ENCODE assay signal across 9 cellular contexts in the genomic region with DNA sequence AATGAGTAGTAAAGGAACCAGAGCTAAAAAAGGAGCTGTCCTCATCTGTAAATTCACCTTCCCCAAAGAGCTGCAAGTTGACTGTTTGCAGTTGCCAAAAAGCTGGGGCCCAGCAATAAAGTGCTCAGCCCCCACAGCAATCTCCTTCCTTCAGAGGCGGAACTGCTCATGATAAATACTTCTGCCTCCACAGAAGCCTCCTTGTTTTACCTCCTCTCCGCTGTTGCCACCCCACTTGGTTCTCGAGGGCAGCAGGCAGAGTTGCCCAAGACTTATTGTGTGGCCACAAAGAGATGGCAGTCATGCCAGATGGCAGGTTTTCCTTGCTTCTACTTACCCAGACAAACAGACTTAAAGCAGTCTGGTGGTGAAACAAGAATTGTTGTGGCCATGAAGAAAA.
DNase-seq lines count a peak whose midpoint lies in the region; ATAC-seq, FAIRE-seq and TF ChIP-seq lines count a peak whose summit lies in the region.
"Had no signal": no experiment of that assay in that cellular context is flagged by ENCODE, and none has a peak within 500 bp of the region (broad histone marks: within the 10 kb centered on the region; RNA-seq: fewer than 3 reads in every experiment).

No MANE protein-coding gene starts in this region.

- H3K79me1 ChIP-seq in H1 (ENCODE audit: low read depth, low read length): 0 out of 2 replicates have a peak, but pooled peaks cover 4% of the 10 kb centered on the region

- H4K91ac ChIP-seq in H1 (replicated peaks; ENCODE audit: insufficient read length, low read length): no peak overlapping the region

- H3K79me2 ChIP-seq in H1 (ENCODE audit: control insufficient read depth in 1 of 2, insufficient read depth in 2 of 2, low read length in 2 of 2): peaks cover 3 to 12% of the 10 kb centered on the region in 2 experiments; a peak in 2 of 4 replicates

- H3K36me3 ChIP-seq in H1 (ENCODE audit: control insufficient read depth in 2 of 4, insufficient read depth in 4 of 4, low read length in 3 of 4): no peaks in the 10 kb centered on the region
- no peaks in the 10 kb centered on the region for H3K36me3 ChIP-seq in right atrium auricular region

- no peak overlapping the region for H2BK5ac ChIP-seq in H1 (ENCODE audit: low read depth, low read length)

- no peak overlapping the region for H3K9ac ChIP-seq in H1 (replicated peaks in 1 of 4; ENCODE audit: extremely low read depth in 1 of 4, low read depth in 3 of 4, low read length in 3 of 4)
- H3K9ac ChIP-seq: SK-N-SH had no signal

- TF ChIP-seq CTCF in H1 (IDR thresholded peaks at IDR 0.05; ENCODE audit: control extremely low read depth in 1 of 3, insufficient read depth in 1 of 3, low read depth in 1 of 3, low read length in 3 of 3) (no peak), right atrium auricular region (IDR thresholded peaks at IDR 0.05) (no peak)

- no peak overlapping the region for H3K23ac ChIP-seq in H1 (ENCODE audit: insufficient read length)

- no peak overlapping the region for H2AFZ ChIP-seq in H1 (ENCODE audit: low read length)

- 0 out of 2 replicates have a peak overlapping the region, but pooled peaks have one; percentile 62 for H4K8ac ChIP-seq in H1 (ENCODE audit: extremely low read depth, insufficient read depth, low read length)

- no peak overlapping the region for H4K5ac ChIP-seq in H1 (ENCODE audit: insufficient read length, low read depth, low read length)

- H2BK15ac ChIP-seq in H1 (ENCODE audit: low read length): peak overlapping the region; percentile 21; the same call in 1 of the 2 replicates

- no peak for TF ChIP-seq RAD21 in H1 (IDR thresholded peaks at IDR 0.05 in 1 of 2, conservative IDR thresholded peaks at IDR 0.05 in 1 of 2; ENCODE audit: low read depth in 2 of 2, low read length in 2 of 2)

- H3K27ac ChIP-seq in H1 (ENCODE audit: low read depth, low read length): no peak overlapping the region
- H3K27ac ChIP-seq in right atrium auricular region: no peak overlapping the region

- H3K18ac ChIP-seq in H1 (ENCODE audit: extremely low read depth, low read length): no peak overlapping the region

- no peaks in the 10 kb centered on the region for H4K20me1 ChIP-seq in H1 (replicated peaks in 1 of 2; ENCODE audit: control insufficient read depth in 1 of 2, insufficient read depth in 2 of 2, low read length in 2 of 2)

- no peak for FAIRE-seq in H1 (lab: Jason Lieb, UNC)

- CTCF ChIA-PET in H1 (lab: Charles Lee; ENCODE audit: partially characterized antibody): interaction anchor here (0.9 to 2.3 kb wide), 2 partner anchors 23 to 26 kb away, joined by 3 to 8 read pairs; no protein-coding TSS in a partner anchor

- H3K23me2 ChIP-seq in H1 (ENCODE audit: low read depth, low read length): no peaks in the 10 kb centered on the region

- WGBS in H1 (ENCODE audit: extremely low coverage in 1 of 2, insufficient coverage in 1 of 2, insufficient read length in 1 of 2, insufficient replicate concordance in 2 of 2, low coverage in 1 of 2, low lambda C conversion rate in 2 of 2, missing lambda C conversion rate in 1 of 2), 2 experiments: 78% methylated on average over 3 of the region's 3 CpGs; no CpG with 5 or more reads in 1 of the 2 experiments

- H3K9me3 ChIP-seq in H1 (ENCODE audit: insufficient read depth in 2 of 2, low read depth in 1 of 2, low read length in 1 of 2) (no peaks in the 10 kb centered on the region), right atrium auricular region (no peaks in the 10 kb centered on the region)
- H3K9me3 ChIP-seq: SK-N-SH had no signal

- H2BK12ac ChIP-seq in H1 (ENCODE audit: low read depth, low read length): no peak overlapping the region

- no peak overlapping the region for H2BK120ac ChIP-seq in H1 (replicated peaks; ENCODE audit: low read depth, low read length)

- peak overlapping the region; percentile 22 to 29; a peak in 2 of 4 replicates for H3K4me2 ChIP-seq in H1 (ENCODE audit: insufficient read depth in 1 of 2, low read depth in 2 of 2, low read length in 2 of 2)
- H3K4me2 ChIP-seq: SK-N-SH had no signal

- H3K4me3 ChIP-seq in H1 (ENCODE audit: extremely low read depth in 1 of 4, insufficient read depth in 2 of 4, low read depth in 3 of 4, low read length in 4 of 4) (peak overlapping the region in 1 of 4 experiments; percentile 4; a peak in 1 of 8 replicates), skeletal muscle cell (ENCODE audit: low read depth, low read length) (peak overlapping the region; percentile 14), right atrium auricular region (no peak overlapping the region)

- no peaks in the 10 kb centered on the region for H3K27me3 ChIP-seq in H1 (replicated peaks in 1 of 4; ENCODE audit: control insufficient read depth in 3 of 4, extremely low read depth in 1 of 4, insufficient read depth in 3 of 4, low read length in 3 of 4)
- no peaks in the 10 kb centered on the region for H3K27me3 ChIP-seq in right atrium auricular region

- H3K4me1 ChIP-seq in H1 (replicated peaks in 1 of 4; ENCODE audit: control insufficient read depth in 3 of 4, insufficient read depth in 4 of 4, low read length in 3 of 4) (peaks cover 5 to 15% (median 10%) of the 10 kb centered on the region in 4 experiments; a peak in 6 of 7 replicates), right atrium auricular region (peaks cover 0 to 19% of the 10 kb centered on the region in 2 donors)

- peak; percentile 22 for DNase-seq in SKM-1 (lab: John Stamatoyannopoulos, UW; ENCODE audit: unreplicated experiment)
- DNase-seq in H1 (ENCODE audit: low read depth in 1 of 2, low spot score in 2 of 2): no peak
- DNase-seq in skeletal muscle cell (ENCODE audit: low read depth): no peak
- DNase-seq in NCI-H526 treated with DMSO at 0.1 percent for 48 hours (lab: John Stamatoyannopoulos, UW): no peak
- no peak for DNase-seq in right atrium auricular region (ENCODE audit: low spot score)
- DNase-seq: SK-N-SH had no signal

- H2BK20ac ChIP-seq in H1 (ENCODE audit: low read length): no peak overlapping the region

- POLR2A ChIA-PET in H1 (lab: Charles Lee; ENCODE audit: partially characterized antibody): interaction anchor here (1.1 kb wide), 1 partner anchor 21 kb away, joined by 4 read pairs; no protein-coding TSS in a partner anchor

- peak; percentile 39 for ATAC-seq in HG02678 (IDR thresholded peaks at IDR 0.05; ENCODE audit: unreplicated experiment)
- ATAC-seq in HG03457 (IDR thresholded peaks at IDR 0.05; ENCODE audit: unreplicated experiment): no peak
- no peak for ATAC-seq in GM21529 (IDR thresholded peaks at IDR 0.05; ENCODE audit: unreplicated experiment)

- TF ChIP-seq POLR2A in H1 (IDR thresholded peaks at IDR 0.05; ENCODE audit: control extremely low read depth in 1 of 2, low read depth in 2 of 2, low read length in 2 of 2): no peak

- no peak overlapping the region for H3K56ac ChIP-seq in H1 (replicated peaks; ENCODE audit: insufficient read length, low read depth, low read length)

- H2AK5ac ChIP-seq in H1 (ENCODE audit: low read depth, low read length): no peak overlapping the region

- no peak overlapping the region for H3K4ac ChIP-seq in H1 (replicated peaks; ENCODE audit: insufficient read length, low read depth, low read length)

- H3K14ac ChIP-seq in H1 (ENCODE audit: insufficient read length): no peak overlapping the region

- no peak for TF ChIP-seq EP300 in H1 (IDR thresholded peaks at IDR 0.05; ENCODE audit: borderline replicate concordance in 1 of 2, low read depth in 2 of 2, low read length in 2 of 2)

TF ChIP-seq in H1, 55 proteins besides CTCF, POLR2A, EP300 and RAD21:
- TF ChIP-seq, protein P1, sequence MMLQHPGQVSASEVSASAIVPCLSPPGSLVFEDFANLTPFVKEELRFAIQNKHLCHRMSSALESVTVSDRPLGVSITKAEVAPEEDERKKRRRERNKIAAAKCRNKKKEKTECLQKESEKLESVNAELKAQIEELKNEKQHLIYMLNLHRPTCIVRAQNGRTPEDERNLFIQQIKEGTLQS (IDR thresholded peaks at IDR 0.05; ENCODE audit: insufficient read depth, low read depth, low read length): no peak
- no peak for TF ChIP-seq RNF2 (IDR thresholded peaks at IDR 0.05; ENCODE audit: borderline replicate concordance, low read depth, low read length, missing control alignments, poor library complexity, severe bottlenecking)
- peak; percentile 24 for TF ChIP-seq ASH2L (IDR thresholded peaks at IDR 0.05; ENCODE audit: low read length)
- no peak for TF ChIP-seq NRF1 (IDR thresholded peaks at IDR 0.05; ENCODE audit: low read depth, low read length)
- 0 out of 2 replicates have a peak, but pooled peaks have one; percentile 7 for TF ChIP-seq CEBPB (IDR thresholded peaks at IDR 0.05; ENCODE audit: low read depth, low read length)
TF ChIP-seq in H1: peak in this region for 2.
